9 cellular contexts compared by ENCODE assay signal in genomic region chr12:56081393-56082347, GRCh38. TPM values are rescaled to one million over a fixed set of nuclear protein-coding genes. Genes with fewer than 3 reads are reported as not detected.
DNase-seq lines count a peak whose midpoint lies in the region; ATAC-seq, FAIRE-seq and TF ChIP-seq lines count a peak whose summit lies in the region.
"Had no signal": no experiment of that assay in that cellular context is flagged by ENCODE, and none has a peak within 500 bp of the region (broad histone marks: within the 10 kb centered on the region; RNA-seq: fewer than 3 reads in every experiment).

No MANE protein-coding gene starts in this region.

- H3K9ac ChIP-seq in HCT116 (ENCODE audit: low read length) (peak overlapping the region; percentile 78), liver (ENCODE audit: low read depth in 1 of 2, low read length in 2 of 2) (peak overlapping the region; percentile 87 to 92), skeletal muscle tissue (ENCODE audit: low read depth in 1 of 3, low read length in 3 of 3) (peak overlapping the region in 1 of 3 donors; percentile 32)

- H3K9me3 ChIP-seq in HCT116 (ENCODE audit: control insufficient read depth in 1 of 2, insufficient read depth in 1 of 2, low read depth in 1 of 2, low read length in 2 of 2) (no peaks in the 10 kb centered on the region), liver (ENCODE audit: control insufficient read depth in 4 of 4, low read length in 3 of 4) (no peaks in the 10 kb centered on the region), skeletal muscle tissue (ENCODE audit: control insufficient read depth in 3 of 3, low read length in 3 of 3) (no peaks in the 10 kb centered on the region)
- H3K9me3 ChIP-seq: psoas muscle had no signal

- RAD21 ChIA-PET in HCT116 (lab: Charles Lee; ENCODE audit: low non-redundant PET in 1 of 2, low total read pairs in 2 of 2, uncharacterized antibody in 2 of 2, unreplicated experiment in 2 of 2): interaction anchor here in 1 of 2 experiments (0.8 kb wide), 1 partner anchor 22 kb away, joined by 3 read pairs; the partner anchor contains the start of gene PA2G4

- DNase-seq in HCT116 (ENCODE audit: low read depth, low spot score): no peak
- DNase-seq in bronchial epithelial cell (ENCODE audit: low read depth): no peak
- DNase-seq in NCI-H2107 treated with DMSO at 0.1 percent for 48 hours (lab: John Stamatoyannopoulos, UW; ENCODE audit: unreplicated experiment): no peak
- no peak for DNase-seq in GM12891 (ENCODE audit: insufficient read length, low spot score)

- POLR2A ChIA-PET in HCT116 (lab: Charles Lee): interaction anchor here (1.3 to 2.6 kb wide), 3 partner anchors 22 to 46 kb away, joined by 3 to 12 read pairs (median 10); partner anchors contain the start of genes ESYT1, PA2G4 and ZC3H10

- no peak for TF ChIP-seq POLR2A in HCT116 (IDR thresholded peaks at IDR 0.05; ENCODE audit: borderline replicate concordance, extremely low read depth, insufficient read depth, insufficient read length)
- no peak for TF ChIP-seq POLR2A in GM12891 (IDR thresholded peaks at IDR 0.05; ENCODE audit: low read depth, low read length)

- peak overlapping the region; percentile 93; the same call in 1 of the 2 replicates for H3K27ac ChIP-seq in HCT116 (ENCODE audit: low read depth, low read length)
- H3K27ac ChIP-seq in liver (ENCODE audit: low read depth in 1 of 2, low read length in 2 of 2): peak overlapping the region; percentile 93 to 99
- peak overlapping the region; percentile 74 for H3K27ac ChIP-seq in skeletal muscle tissue (ENCODE audit: low read depth, low read length)
- H3K27ac ChIP-seq: psoas muscle had no signal

- H4K20me1 ChIP-seq in HCT116 (ENCODE audit: insufficient read depth): no peaks in the 10 kb centered on the region

- intact Hi-C loops in HCT116 (cut with micrococcal nuclease): no loop called here

- CTCF ChIA-PET in HCT116 (lab: Charles Lee): no interaction called here

- WGBS in liver: 19% methylated on average over 6 of the region's 6 CpGs

- H3K27me3 ChIP-seq in HCT116 (ENCODE audit: insufficient read depth, low read length): no peaks in the 10 kb centered on the region
- H3K27me3 ChIP-seq in bronchial epithelial cell (ENCODE audit: control insufficient read depth, insufficient read depth, low read length): no peaks in the 10 kb centered on the region
- H3K27me3 ChIP-seq in liver (ENCODE audit: control insufficient read depth in 4 of 4, insufficient read depth in 4 of 4, low read length in 3 of 4): no peaks in the 10 kb centered on the region
- H3K27me3 ChIP-seq in skeletal muscle tissue (ENCODE audit: control insufficient read depth in 3 of 3, insufficient read depth in 3 of 3, low read length in 3 of 3): peaks cover 11 to 17% (median 14%) of the 10 kb centered on the region in 3 donors

- no peaks in the 10 kb centered on the region for H3K9me2 ChIP-seq in HCT116 (ENCODE audit: insufficient read depth)

- TF ChIP-seq CTCF in HCT116 (IDR thresholded peaks at IDR 0.05 in 2 of 3, conservative IDR thresholded peaks at IDR 0.05 in 1 of 3; ENCODE audit: borderline replicate concordance in 1 of 3, insufficient read depth in 1 of 3, low read depth in 2 of 3, low read length in 2 of 3) (no peak), bronchial epithelial cell (IDR thresholded peaks at IDR 0.05; ENCODE audit: insufficient read depth, low read length, severe bottlenecking) (no peak), liver (IDR thresholded peaks at IDR 0.05; ENCODE audit: low read depth, low read length, missing input control) (no peak)

- H3K4me1 ChIP-seq in HCT116 (ENCODE audit: control insufficient read depth in 1 of 2, insufficient read depth in 2 of 2, low read length in 2 of 2) (peaks cover 17 to 44% of the 10 kb centered on the region in 2 experiments), liver (ENCODE audit: control insufficient read depth in 4 of 4, insufficient read depth in 4 of 4, low read length in 3 of 4) (peaks cover 12 to 42% (median 35%) of the 10 kb centered on the region in 4 donors), skeletal muscle tissue (ENCODE audit: control insufficient read depth in 3 of 3, insufficient read depth in 3 of 3, low read length in 3 of 3) (peaks cover 12 to 16% (median 15%) of the 10 kb centered on the region in 3 donors)

- ATAC-seq in HCT116: no peak
- no peak for ATAC-seq in GM19463 (IDR thresholded peaks at IDR 0.05; ENCODE audit: unreplicated experiment)
- no peak for ATAC-seq in HG03095 (IDR thresholded peaks at IDR 0.05; ENCODE audit: unreplicated experiment)
- ATAC-seq: psoas muscle had no signal

- TF ChIP-seq RAD21 in HCT116 (IDR thresholded peaks at IDR 0.05; ENCODE audit: low read depth) (no peak), liver (IDR thresholded peaks at IDR 0.05) (peak; percentile 47 to 59)

- H3K36me3 ChIP-seq in HCT116 (ENCODE audit: control insufficient read depth in 1 of 2, insufficient read depth in 2 of 2, low read length in 2 of 2): peaks cover 6 to 9% of the 10 kb centered on the region in 2 experiments; a peak in 2 of 4 replicates
- peaks cover 4% of the 10 kb centered on the region for H3K36me3 ChIP-seq in bronchial epithelial cell (ENCODE audit: control insufficient read depth, insufficient read depth, low read length)
- H3K36me3 ChIP-seq in liver (ENCODE audit: control insufficient read depth in 4 of 4, insufficient read depth in 3 of 4, low read depth in 1 of 4, low read length in 3 of 4): peaks cover 4 to 18% (median 11%) of the 10 kb centered on the region in 4 donors
- H3K36me3 ChIP-seq in skeletal muscle tissue (ENCODE audit: control insufficient read depth in 3 of 3, insufficient read depth in 3 of 3, low read length in 3 of 3): no peaks in the 10 kb centered on the region

- no TSS peak for BruUV-seq in HCT116 (replicated peaks; lab: Mats Ljungman, UMichigan)

- peak overlapping the region; percentile 94 for H3K4me2 ChIP-seq in HCT116 (ENCODE audit: low read length)

- FAIRE-seq in bronchial epithelial cell (lab: Jason Lieb, UNC) (peak; percentile 50), GM12891 (lab: Jason Lieb, UNC) (no peak)

- peaks cover 12% of the 10 kb centered on the region; the same call in 1 of the 2 replicates for H3K79me2 ChIP-seq in HCT116 (ENCODE audit: insufficient read depth, low read length)

- no peak overlapping the region for H2AFZ ChIP-seq in HCT116 (ENCODE audit: low read depth, low read length, poor library complexity, severe bottlenecking)

- H3K4me3 ChIP-seq in HCT116 (replicated peaks in 1 of 2; ENCODE audit: low read depth in 1 of 2, low read length in 2 of 2) (peak overlapping the region; percentile 70 to 90), bronchial epithelial cell (ENCODE audit: low read depth, low read length) (peak overlapping the region; percentile 91), liver (ENCODE audit: low read depth in 1 of 3, low read length in 3 of 3) (peak overlapping the region; percentile 59 to 88 (median 84)), skeletal muscle tissue (ENCODE audit: low read length in 3 of 3) (peak overlapping the region in 1 of 3 donors; percentile 36)

TF ChIP-seq in HCT116, 20 proteins besides CTCF, POLR2A, EP300 and RAD21 (continues in another document):
- TF ChIP-seq CEBPB (IDR thresholded peaks at IDR 0.05; ENCODE audit: low read depth) (no peak), MAX (IDR thresholded peaks at IDR 0.05) (no peak), SRF (IDR thresholded peaks at IDR 0.05; ENCODE audit: low read depth) (no peak)

TF ChIP-seq in liver, 16 proteins besides CTCF, POLR2A, EP300 and RAD21 (continues in another document):
- TF ChIP-seq EGR1 (IDR thresholded peaks at IDR 0.05; ENCODE audit: low read depth in 2 of 2): peak; percentile 57 to 74
- peak; percentile 80 for TF ChIP-seq ATF3 (IDR thresholded peaks at IDR 0.05)
- peak; percentile 95 to 97 for TF ChIP-seq RXRA (IDR thresholded peaks at IDR 0.05)

TF ChIP-seq in GM12891, 5 proteins besides CTCF, POLR2A, EP300 and RAD21:
- TF ChIP-seq PAX5 (IDR thresholded peaks at IDR 0.05; ENCODE audit: insufficient read depth, low read length, severe bottlenecking): no peak
- no peak for TF ChIP-seq SPI1 (IDR thresholded peaks at IDR 0.05; ENCODE audit: low read depth, low read length)
- TF ChIP-seq TAF1 (IDR thresholded peaks at IDR 0.05; ENCODE audit: low read depth, low read length): no peak
- no peak for TF ChIP-seq POLR2AphosphoS5 (IDR thresholded peaks at IDR 0.05; ENCODE audit: low read depth, low read length)
- TF ChIP-seq POU2F2 (IDR thresholded peaks at IDR 0.05; ENCODE audit: low read depth, low read length): no peak

RNA-seq across cellular contexts. Expression of gene ERBB3, which starts 1.7 kb away (rescaled TPM):
- total RNA-seq in HCT116 (2021; ENCODE audit: unreplicated experiment) (39.7 TPM), bronchial epithelial cell (21.1 and 59.8 TPM in 2 replicates), liver (100 to 1,000 TPM in 1 of 2 donors, 10 to 100 TPM in 1; 69.0 to 141 TPM), skeletal muscle tissue (154 TPM)
- polyA plus RNA-seq in HCT116 (2012): 31.7 and 32.9 TPM in 2 replicates
- 10 to 100 TPM; 32.4 to 34.2 TPM for polyA plus RNA-seq in liver
- 0.04 TPM for polyA plus RNA-seq in GM12891 (2012; ENCODE audit: low read depth, missing spikeins)

RNA-seq across cellular contexts. Expression of gene PA2G4, which starts 22.7 kb away (rescaled TPM):
- total RNA-seq in HCT116 (2021; ENCODE audit: unreplicated experiment) (302 TPM), bronchial epithelial cell (168 and 172 TPM in 2 replicates), liver (100 to 1,000 TPM in 1 of 2 donors, 10 to 100 TPM in 1; 74.3 to 148 TPM), skeletal muscle tissue (53.8 TPM)
- polyA plus RNA-seq in HCT116 (2012): 297 and 338 TPM in 2 replicates
- polyA plus RNA-seq in liver: 10 to 100 TPM; 56.8 to 62.9 TPM
- polyA plus RNA-seq in GM12891 (2012; ENCODE audit: low read depth, missing spikeins): 201 TPM

RNA-seq across cellular contexts. Expression of gene RPL41, which starts 34.8 kb away (rescaled TPM):
- total RNA-seq in HCT116 (2021; ENCODE audit: unreplicated experiment): 4,327 TPM
- polyA plus RNA-seq in HCT116 (2012): 11,465 and 11,614 TPM in 2 replicates
- total RNA-seq in bronchial epithelial cell: 3,411 and 3,733 TPM in 2 replicates
- total RNA-seq in liver: 1,000 to 10,000 TPM in 1 of 2 donors, 100 to 1,000 TPM in 1; 979 to 1,323 TPM
- 1,000 to 10,000 TPM; 1,640 to 2,155 TPM for polyA plus RNA-seq in liver
- 4,392 TPM for total RNA-seq in skeletal muscle tissue
- polyA plus RNA-seq in GM12891 (2012; ENCODE audit: low read depth, missing spikeins): 12,117 TPM

RNA-seq across cellular contexts. Expression of gene ZC3H10, which starts 36.4 kb away (rescaled TPM):
- total RNA-seq in HCT116 (2021; ENCODE audit: unreplicated experiment) (8.7 TPM), bronchial epithelial cell (3.5 and 4.5 TPM in 2 replicates), liver (1 to 10 TPM; 2.0 to 5.2 TPM), skeletal muscle tissue (5.7 TPM)
- 3.6 and 3.7 TPM in 2 replicates for polyA plus RNA-seq in HCT116 (2012)
- 1 to 10 TPM; 1.3 to 1.8 TPM for polyA plus RNA-seq in liver
- 0.90 TPM for polyA plus RNA-seq in GM12891 (2012; ENCODE audit: low read depth, missing spikeins)

RNA-seq across cellular contexts. Expression of gene RPS26, which starts 40.0 kb away (rescaled TPM):
- total RNA-seq in HCT116 (2021; ENCODE audit: unreplicated experiment) (70.2 TPM), bronchial epithelial cell (32.8 and 201 TPM in 2 replicates), liver (100 to 1,000 TPM in 1 of 2 donors, 10 to 100 TPM in 1; 62.2 to 187 TPM), skeletal muscle tissue (36.5 TPM)
- 1,152 and 1,325 TPM in 2 replicates for polyA plus RNA-seq in HCT116 (2012)
- polyA plus RNA-seq in liver: 100 to 1,000 TPM; 250 to 402 TPM
- 1,337 TPM for polyA plus RNA-seq in GM12891 (2012; ENCODE audit: low read depth, missing spikeins)
